ENCODE assay signal across 23 cellular contexts in the genomic region with DNA sequence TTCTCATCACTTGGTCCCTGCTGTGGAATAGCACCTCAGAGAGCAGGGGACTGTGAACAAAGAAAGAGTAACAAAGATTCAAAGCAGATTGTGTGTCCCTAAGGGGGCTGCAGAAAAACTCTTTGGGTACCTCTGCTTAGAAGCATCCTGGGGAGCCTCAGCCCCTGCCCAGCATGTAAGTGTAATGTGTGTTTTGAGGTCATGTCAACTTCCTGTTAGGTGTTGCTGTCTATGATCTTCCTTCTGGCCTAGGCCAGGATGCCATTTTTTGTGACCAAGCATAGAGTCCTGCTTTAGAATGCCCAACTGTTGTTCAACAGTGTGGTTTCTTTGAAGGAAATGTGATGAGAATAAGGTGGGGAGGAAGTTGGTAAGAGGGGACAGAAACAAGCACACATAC.
DNase-seq lines count a peak whose midpoint lies in the region; ATAC-seq and TF ChIP-seq lines count a peak whose summit lies in the region.
"Had no signal": no experiment of that assay in that cellular context is flagged by ENCODE, and none has a peak within 500 bp of the region (broad histone marks: within the 10 kb centered on the region; RNA-seq: fewer than 3 reads in every experiment).

No MANE protein-coding gene starts in this region.

- intact Hi-C loops in Right ventricle myocardium inferior (cut with DNase I): no loop called here
- intact Hi-C loops in left ventricle myocardium superior (cut with micrococcal nuclease): no loop called here
- intact Hi-C loops in esophagus muscularis mucosa (cut with DNase I): no loop called here

- no peak for TF ChIP-seq CTCF in esophagus muscularis mucosa (IDR thresholded peaks at IDR 0.05)

- H3K9me3 ChIP-seq in esophagus muscularis mucosa: peaks cover 0 to 2% (median 0%) of the 10 kb centered on the region in 4 donors
- H3K9me3 ChIP-seq in thymus (ENCODE audit: control insufficient read depth): no peaks in the 10 kb centered on the region
- H3K9me3 ChIP-seq: ascending aorta, SK-N-SH, testis had no signal

- peaks cover 22% of the 10 kb centered on the region for H3K4me1 Mint-ChIP-seq in T-helper 2 cell treated with Interferon-gamma antibody and Interleukin-4, amounts not matched to agents 5 μg/mL and 100 μg/mL, for 36 hours (ENCODE audit: low read depth)

- DNase-seq in Right ventricle myocardium inferior (ENCODE audit: missing footprints): peak; percentile 53
- no peak for DNase-seq in left ventricle myocardium superior
- DNase-seq in T-helper 2 cell treated with Interferon-gamma antibody and Interleukin-4, amounts not matched to agents 5 μg/mL and 100 μg/mL, for 36 hours (ENCODE audit: low spot score): no peak
- peak; percentile 66 for DNase-seq in esophagus muscularis mucosa (ENCODE audit: extremely low spot score)
- DNase-seq in NK-92 treated with Interleukin-12 subunit alpha and Interleukin-12 subunit beta, amount 100 ng/mL, for 24 hours (lab: John Stamatoyannopoulos, UW): no peak
- no peak for DNase-seq in SW 1271 (lab: John Stamatoyannopoulos, UW)
- DNase-seq in epidermal melanocyte (ENCODE audit: insufficient read length, low spot score): no peak
- DNase-seq: activated CD8-positive, alpha-beta memory T cell treated with anti-CD3 and anti-CD28 coated beads, Interleukin-2, amount 50 U/mL, for 48 hours; activated naive CD4-positive, alpha-beta T cell treated with anti-CD3 and anti-CD28 coated beads for 36 hours; CD4-positive, alpha-beta T cell; central memory CD4-positive, alpha-beta T cell; GF-D8; hippocampal formation; midbrain; MM.1S; NCI-H1436; NCI-H510A treated with DMSO at 0.1 percent for 48 hours; SK-N-SH; testis had no signal

- H3K27me3 ChIP-seq in esophagus muscularis mucosa (no peaks in the 10 kb centered on the region), thymus (ENCODE audit: control insufficient read depth, insufficient read depth) (no peaks in the 10 kb centered on the region)
- H3K27me3 ChIP-seq: ascending aorta, foreskin keratinocyte, testis had no signal

- H3K9me3 Mint-ChIP-seq in T-helper 2 cell treated with Interferon-gamma antibody and Interleukin-4, amounts not matched to agents 5 μg/mL and 100 μg/mL, for 36 hours: peaks cover 16% of the 10 kb centered on the region
- H3K9me3 Mint-ChIP-seq: activated naive CD4-positive, alpha-beta T cell treated with anti-CD3 and anti-CD28 coated beads for 36 hours had no signal

- H3K27ac ChIP-seq in esophagus muscularis mucosa (replicated peaks in 1 of 4): no peak overlapping the region
- peak overlapping the region; percentile 1 for H3K27ac ChIP-seq in thymus (ENCODE audit: low read depth)
- H3K27ac ChIP-seq: ascending aorta, foreskin keratinocyte, RWPE1, testis had no signal

- no peaks in the 10 kb centered on the region for H3K36me3 ChIP-seq in esophagus muscularis mucosa
- no peaks in the 10 kb centered on the region for H3K36me3 ChIP-seq in thymus (ENCODE audit: control insufficient read depth, insufficient read depth)
- H3K36me3 ChIP-seq: ascending aorta had no signal

- H3K4me1 ChIP-seq in esophagus muscularis mucosa (no peaks in the 10 kb centered on the region), thymus (ENCODE audit: control insufficient read depth, insufficient read depth, low read length) (peaks cover 8% of the 10 kb centered on the region)
- H3K4me1 ChIP-seq: ascending aorta, foreskin keratinocyte, testis had no signal

- H3K4me3 Mint-ChIP-seq in T-helper 2 cell treated with Interferon-gamma antibody and Interleukin-4, amounts not matched to agents 5 μg/mL and 100 μg/mL, for 36 hours: peak overlapping the region; percentile 19
- H3K4me3 Mint-ChIP-seq: activated naive CD4-positive, alpha-beta T cell treated with anti-CD3 and anti-CD28 coated beads for 36 hours; CD4-positive, alpha-beta T cell had no signal

- H3K4me3 ChIP-seq in esophagus muscularis mucosa: no peak overlapping the region
- no peak overlapping the region for H3K4me3 ChIP-seq in thymus (ENCODE audit: low read length)
- H3K4me3 ChIP-seq: ascending aorta, testis had no signal

- peaks cover 10% of the 10 kb centered on the region for H3K36me3 Mint-ChIP-seq in T-helper 2 cell treated with Interferon-gamma antibody and Interleukin-4, amounts not matched to agents 5 μg/mL and 100 μg/mL, for 36 hours (ENCODE audit: low read depth)

- peak overlapping the region; percentile 78 for H3K27ac Mint-ChIP-seq in T-helper 2 cell treated with Interferon-gamma antibody and Interleukin-4, amounts not matched to agents 5 μg/mL and 100 μg/mL, for 36 hours
- H3K27ac Mint-ChIP-seq: activated naive CD4-positive, alpha-beta T cell treated with anti-CD3 and anti-CD28 coated beads for 36 hours; CD4-positive, alpha-beta T cell had no signal

- no peak for TF ChIP-seq EP300 in esophagus muscularis mucosa (IDR thresholded peaks at IDR 0.05)

- ATAC-seq in Right ventricle myocardium inferior (no peak), left ventricle myocardium superior (no peak)

- H3K27me3 Mint-ChIP-seq in T-helper 2 cell treated with Interferon-gamma antibody and Interleukin-4, amounts not matched to agents 5 μg/mL and 100 μg/mL, for 36 hours (ENCODE audit: low read depth): no peaks in the 10 kb centered on the region
- H3K27me3 Mint-ChIP-seq: CD4-positive, alpha-beta T cell had no signal

- no peak for TF ChIP-seq POLR2A in esophagus muscularis mucosa (IDR thresholded peaks at IDR 0.05; ENCODE audit: low read depth)

Comparison
In these comparisons a context has a peak if more than half of its experiments do, and no peak if none do; other contexts are left out.
1. DNase-seq: peak in Right ventricle myocardium inferior (single experiment) and esophagus muscularis mucosa (single experiment); none in left ventricle myocardium superior (single experiment), T-helper 2 cell treated with Interferon-gamma antibody and Interleukin-4, amounts not matched to agents 5 μg/mL and 100 μg/mL, for 36 hours (single experiment), NK-92 treated with Interleukin-12 subunit alpha and Interleukin-12 subunit beta, amount 100 ng/mL, for 24 hours (single experiment), SW 1271 (0 of 2) and epidermal melanocyte (single experiment).